Comparison of ENCODE assay signal across 1 cellular context in the genomic region with DNA sequence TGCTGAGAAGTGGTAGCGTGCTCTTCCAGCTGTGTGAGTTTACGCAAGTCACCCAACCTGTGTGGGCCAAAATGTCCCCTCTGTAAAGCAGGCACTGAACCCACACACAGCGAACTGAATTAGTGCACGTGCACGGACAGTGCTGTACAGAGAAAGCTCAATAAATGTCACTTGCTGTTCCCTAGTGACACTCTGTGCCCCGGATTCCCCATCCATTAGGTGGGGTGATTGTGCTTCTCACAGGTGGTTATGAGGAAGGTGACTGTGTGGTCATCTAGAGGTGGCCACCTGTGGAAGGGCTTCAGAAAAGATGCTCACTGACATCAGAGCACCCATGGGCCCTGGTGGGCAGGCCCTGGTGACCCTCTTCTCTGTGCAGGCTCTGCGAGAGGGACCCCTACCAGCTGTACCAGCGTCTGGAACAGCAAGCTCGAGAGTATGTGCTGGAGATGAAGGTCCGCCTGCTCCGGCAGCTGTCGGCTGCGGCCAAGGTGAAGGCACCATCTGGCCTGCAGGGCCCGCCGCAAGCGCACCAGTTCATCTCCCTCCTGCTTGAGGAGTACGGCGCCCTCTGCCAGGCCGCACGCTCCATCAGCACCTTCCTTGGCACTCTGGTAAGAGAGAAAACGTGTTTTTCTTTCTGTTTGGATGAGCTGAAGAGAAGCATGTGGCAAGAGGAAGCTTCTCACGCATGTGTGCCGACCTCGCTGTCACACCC.
TF ChIP-seq lines count a peak whose summit lies in the region.

No MANE protein-coding gene starts in this region.

TF ChIP-seq in GM23338, 12 proteins besides CTCF, POLR2A, EP300 and RAD21 (continued from another document):
- TF ChIP-seq, protein P1, sequence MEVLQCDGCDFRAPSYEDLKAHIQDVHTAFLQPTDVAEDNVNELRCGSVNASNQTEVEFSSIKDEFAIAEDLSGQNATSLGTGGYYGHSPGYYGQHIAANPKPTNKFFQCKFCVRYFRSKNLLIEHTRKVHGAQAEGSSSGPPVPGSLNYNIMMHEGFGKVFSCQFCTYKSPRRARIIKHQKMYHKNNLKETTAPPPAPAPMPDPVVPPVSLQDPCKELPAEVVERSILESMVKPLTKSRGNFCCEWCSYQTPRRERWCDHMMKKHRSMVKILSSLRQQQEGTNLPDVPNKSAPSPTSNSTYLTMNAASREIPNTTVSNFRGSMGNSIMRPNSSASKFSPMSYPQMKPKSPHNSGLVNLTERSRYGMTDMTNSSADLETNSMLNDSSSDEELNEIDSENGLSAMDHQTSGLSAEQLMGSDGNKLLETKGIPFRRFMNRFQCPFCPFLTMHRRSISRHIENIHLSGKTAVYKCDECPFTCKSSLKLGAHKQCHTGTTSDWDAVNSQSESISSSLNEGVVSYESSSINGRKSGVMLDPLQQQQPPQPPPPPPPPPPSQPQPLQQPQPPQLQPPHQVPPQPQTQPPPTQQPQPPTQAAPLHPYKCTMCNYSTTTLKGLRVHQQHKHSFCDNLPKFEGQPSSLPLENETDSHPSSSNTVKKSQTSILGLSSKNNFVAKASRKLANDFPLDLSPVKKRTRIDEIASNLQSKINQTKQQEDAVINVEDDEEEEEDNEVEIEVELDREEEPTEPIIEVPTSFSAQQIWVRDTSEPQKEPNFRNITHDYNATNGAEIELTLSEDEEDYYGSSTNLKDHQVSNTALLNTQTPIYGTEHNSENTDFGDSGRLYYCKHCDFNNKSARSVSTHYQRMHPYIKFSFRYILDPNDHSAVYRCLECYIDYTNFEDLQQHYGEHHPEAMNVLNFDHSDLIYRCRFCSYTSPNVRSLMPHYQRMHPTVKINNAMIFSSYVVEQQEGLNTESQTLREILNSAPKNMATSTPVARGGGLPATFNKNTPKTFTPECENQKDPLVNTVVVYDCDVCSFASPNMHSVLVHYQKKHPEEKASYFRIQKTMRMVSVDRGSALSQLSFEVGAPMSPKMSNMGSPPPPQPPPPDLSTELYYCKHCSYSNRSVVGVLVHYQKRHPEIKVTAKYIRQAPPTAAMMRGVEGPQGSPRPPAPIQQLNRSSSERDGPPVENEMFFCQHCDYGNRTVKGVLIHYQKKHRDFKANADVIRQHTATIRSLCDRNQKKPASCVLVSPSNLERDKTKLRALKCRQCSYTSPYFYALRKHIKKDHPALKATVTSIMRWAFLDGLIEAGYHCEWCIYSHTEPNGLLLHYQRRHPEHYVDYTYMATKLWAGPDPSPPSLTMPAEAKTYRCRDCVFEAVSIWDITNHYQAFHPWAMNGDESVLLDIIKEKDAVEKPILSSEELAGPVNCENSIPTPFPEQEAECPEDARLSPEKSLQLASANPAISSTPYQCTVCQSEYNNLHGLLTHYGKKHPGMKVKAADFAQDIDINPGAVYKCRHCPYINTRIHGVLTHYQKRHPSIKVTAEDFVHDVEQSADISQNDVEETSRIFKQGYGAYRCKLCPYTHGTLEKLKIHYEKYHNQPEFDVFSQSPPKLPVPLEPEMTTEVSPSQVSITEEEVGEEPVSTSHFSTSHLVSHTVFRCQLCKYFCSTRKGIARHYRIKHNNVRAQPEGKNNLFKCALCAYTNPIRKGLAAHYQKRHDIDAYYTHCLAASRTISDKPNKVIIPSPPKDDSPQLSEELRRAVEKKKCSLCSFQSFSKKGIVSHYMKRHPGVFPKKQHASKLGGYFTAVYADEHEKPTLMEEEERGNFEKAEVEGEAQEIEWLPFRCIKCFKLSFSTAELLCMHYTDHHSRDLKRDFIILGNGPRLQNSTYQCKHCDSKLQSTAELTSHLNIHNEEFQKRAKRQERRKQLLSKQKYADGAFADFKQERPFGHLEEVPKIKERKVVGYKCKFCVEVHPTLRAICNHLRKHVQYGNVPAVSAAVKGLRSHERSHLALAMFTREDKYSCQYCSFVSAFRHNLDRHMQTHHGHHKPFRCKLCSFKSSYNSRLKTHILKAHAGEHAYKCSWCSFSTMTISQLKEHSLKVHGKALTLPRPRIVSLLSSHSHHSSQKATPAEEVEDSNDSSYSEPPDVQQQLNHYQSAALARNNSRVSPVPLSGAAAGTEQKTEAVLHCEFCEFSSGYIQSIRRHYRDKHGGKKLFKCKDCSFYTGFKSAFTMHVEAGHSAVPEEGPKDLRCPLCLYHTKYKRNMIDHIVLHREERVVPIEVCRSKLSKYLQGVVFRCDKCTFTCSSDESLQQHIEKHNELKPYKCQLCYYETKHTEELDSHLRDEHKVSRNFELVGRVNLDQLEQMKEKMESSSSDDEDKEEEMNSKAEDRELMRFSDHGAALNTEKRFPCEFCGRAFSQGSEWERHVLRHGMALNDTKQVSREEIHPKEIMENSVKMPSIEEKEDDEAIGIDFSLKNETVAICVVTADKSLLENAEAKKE (CRISPR knock-in tag; IDR thresholded peaks at IDR 0.05): no peak
- TF ChIP-seq ZNF114 (CRISPR knock-in tag; IDR thresholded peaks at IDR 0.05): no peak
